In genomic region chr1:117586747-117587478, GRCh38 we compare ENCODE assay signal across 15 cellular contexts.
"Had no signal": no experiment of that assay in that cellular context is flagged by ENCODE, and none has a peak within 500 bp of the region (broad histone marks: within the 10 kb centered on the region; RNA-seq: fewer than 3 reads in every experiment).

No MANE protein-coding gene starts in this region.

- H3K27ac ChIP-seq: esophagus muscularis mucosa, heart right ventricle, left lung, ovary, SJCRH30, skin epidermis, tibial artery, VCaP had no signal

- H3K9me3 ChIP-seq: esophagus muscularis mucosa, heart right ventricle, left lung, ovary, SJCRH30, tibial artery had no signal

- H3K4me3 Mint-ChIP-seq: activated CD8-positive, alpha-beta T cell treated with anti-CD3 and anti-CD28 coated beads for 36 hours; activated naive CD8-positive, alpha-beta T cell treated with anti-CD3 and anti-CD28 coated beads, Interleukin-2, amount 10 ng/mL, durations not matched to agents 7 days and 5 days; T-helper 2 cell treated with Interferon-gamma antibody and Interleukin-4, amounts not matched to agents 5 μg/mL and 100 μg/mL, for 36 hours had no signal

- ATAC-seq: activated CD8-positive, alpha-beta T cell treated with anti-CD3 and anti-CD28 coated beads for 36 hours; left lung had no signal

- H3K9me3 Mint-ChIP-seq: activated CD8-positive, alpha-beta T cell treated with anti-CD3 and anti-CD28 coated beads for 36 hours; activated naive CD8-positive, alpha-beta T cell treated with anti-CD3 and anti-CD28 coated beads, Interleukin-2, amount 10 ng/mL, durations not matched to agents 7 days and 5 days; T-helper 2 cell treated with Interferon-gamma antibody and Interleukin-4, amounts not matched to agents 5 μg/mL and 100 μg/mL, for 36 hours had no signal

- DNase-seq: activated CD4-positive, alpha-beta T cell treated with anti-CD3 and anti-CD28 coated beads for 4 hours; activated CD8-positive, alpha-beta T cell treated with anti-CD3 and anti-CD28 coated beads for 36 hours; activated gamma-delta T cell; activated naive CD8-positive, alpha-beta T cell treated with anti-CD3 and anti-CD28 coated beads, Interleukin-2, amount 10 ng/mL, durations not matched to agents 7 days and 5 days; dermis blood vessel endothelial cell; heart right ventricle; islet precursor cell; left lung; ovary; SJCRH30 had no signal

- H3K27ac Mint-ChIP-seq: activated CD8-positive, alpha-beta T cell treated with anti-CD3 and anti-CD28 coated beads for 36 hours; activated naive CD8-positive, alpha-beta T cell treated with anti-CD3 and anti-CD28 coated beads, Interleukin-2, amount 10 ng/mL, durations not matched to agents 7 days and 5 days; T-helper 2 cell treated with Interferon-gamma antibody and Interleukin-4, amounts not matched to agents 5 μg/mL and 100 μg/mL, for 36 hours had no signal

- H3K36me3 ChIP-seq: esophagus muscularis mucosa, heart right ventricle, left lung, ovary, SJCRH30, tibial artery had no signal

- H3K27me3 ChIP-seq: esophagus muscularis mucosa, heart right ventricle, left lung, ovary, SJCRH30, tibial artery had no signal

- H3K4me3 ChIP-seq: esophagus muscularis mucosa, heart right ventricle, left lung, ovary, SJCRH30, skin epidermis, tibial artery had no signal

- H3K27me3 Mint-ChIP-seq: activated naive CD8-positive, alpha-beta T cell treated with anti-CD3 and anti-CD28 coated beads, Interleukin-2, amount 10 ng/mL, durations not matched to agents 7 days and 5 days had no signal

- H3K36me3 Mint-ChIP-seq: activated naive CD8-positive, alpha-beta T cell treated with anti-CD3 and anti-CD28 coated beads, Interleukin-2, amount 10 ng/mL, durations not matched to agents 7 days and 5 days had no signal

- H3K4me1 ChIP-seq: left lung, SJCRH30 had no signal

- H3K4me1 Mint-ChIP-seq: activated naive CD8-positive, alpha-beta T cell treated with anti-CD3 and anti-CD28 coated beads, Interleukin-2, amount 10 ng/mL, durations not matched to agents 7 days and 5 days had no signal
